ENCODE assay signal across 1 cellular context in the genomic region with DNA sequence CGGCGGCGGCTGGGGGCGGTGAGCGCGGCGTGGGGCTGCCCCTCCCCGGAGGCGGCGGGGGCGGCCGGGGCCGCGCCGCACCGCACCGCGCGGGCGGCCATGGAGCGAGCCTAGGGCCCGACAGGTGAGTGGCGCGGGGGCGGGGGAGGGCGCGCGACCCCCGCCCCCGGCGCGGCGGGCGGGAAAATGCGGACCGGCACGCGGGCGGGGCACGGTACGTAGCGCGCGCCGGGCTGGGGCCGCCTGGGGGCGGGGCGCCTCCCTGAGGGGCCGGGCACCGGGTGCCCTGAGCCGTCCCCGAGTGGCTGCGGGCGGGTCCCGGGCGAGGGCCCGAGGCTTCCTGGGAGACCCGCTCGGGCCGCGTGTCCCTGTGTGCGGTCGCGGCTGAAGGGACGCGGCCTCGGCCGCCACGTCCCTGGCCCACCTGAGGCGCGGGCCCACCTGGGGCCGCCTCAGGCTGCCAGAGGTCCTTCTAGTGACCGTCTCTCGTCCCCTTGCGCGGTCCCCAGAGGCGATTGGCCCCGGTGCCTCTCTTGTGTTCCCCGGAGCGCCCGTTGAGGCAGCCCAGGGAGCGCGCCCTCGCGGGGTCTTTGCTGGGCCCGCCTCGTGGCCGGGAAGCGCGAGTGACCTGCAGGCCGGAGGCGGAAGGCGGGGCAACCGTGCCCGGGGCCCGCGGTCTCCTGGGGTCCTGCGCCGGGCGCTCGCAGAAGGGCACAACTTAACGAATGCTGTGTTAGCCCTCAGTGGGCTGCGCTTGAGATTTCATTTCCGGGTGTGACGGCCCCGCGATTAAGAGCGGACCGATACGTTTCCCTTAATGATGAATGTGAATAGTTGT.
TF ChIP-seq lines count a peak whose summit lies in the region.

No MANE protein-coding gene starts in this region.

TF ChIP-seq in A549, 52 proteins besides CTCF, POLR2A, EP300 and RAD21 (continued from another document):
- TF ChIP-seq REST (IDR thresholded peaks at IDR 0.05) = no peak; the same call in 1 of the 2 replicates
- TF ChIP-seq TP53 (CRISPR knock-in tag; IDR thresholded peaks at IDR 0.05) = 0 out of 2 replicates have a peak, but pooled peaks have one; percentile 63
- peak; percentile 47; the same call in 1 of the 2 replicates for TF ChIP-seq GATA3 (IDR thresholded peaks at IDR 0.05; ENCODE audit: borderline replicate concordance)
- TF ChIP-seq MYC (IDR thresholded peaks at IDR 0.05; ENCODE audit: borderline replicate concordance, low read length) = peak; percentile 74; the same call in 1 of the 2 replicates
- TF ChIP-seq PHF8 (IDR thresholded peaks at IDR 0.05; ENCODE audit: borderline replicate concordance, low read depth) = peak; percentile 91
- TF ChIP-seq KDM1A (IDR thresholded peaks at IDR 0.05; ENCODE audit: low read depth) = no peak
- TF ChIP-seq, protein P1, sequence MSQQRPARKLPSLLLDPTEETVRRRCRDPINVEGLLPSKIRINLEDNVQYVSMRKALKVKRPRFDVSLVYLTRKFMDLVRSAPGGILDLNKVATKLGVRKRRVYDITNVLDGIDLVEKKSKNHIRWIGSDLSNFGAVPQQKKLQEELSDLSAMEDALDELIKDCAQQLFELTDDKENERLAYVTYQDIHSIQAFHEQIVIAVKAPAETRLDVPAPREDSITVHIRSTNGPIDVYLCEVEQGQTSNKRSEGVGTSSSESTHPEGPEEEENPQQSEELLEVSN (IDR thresholded peaks at IDR 0.05; ENCODE audit: borderline replicate concordance, low read depth) = peak; percentile 77
- TF ChIP-seq MAZ (IDR thresholded peaks at IDR 0.05; ENCODE audit: borderline replicate concordance, low read depth, low read length) = no peak
- TF ChIP-seq BHLHE40 (IDR thresholded peaks at IDR 0.05; ENCODE audit: low read depth, low read length) = no peak
- 0 out of 2 replicates have a peak, but pooled peaks have one; percentile 34 for TF ChIP-seq EHF (CRISPR knock-in tag; IDR thresholded peaks at IDR 0.05)
- no peak for TF ChIP-seq FOSL2 (IDR thresholded peaks at IDR 0.05)
- TF ChIP-seq FOSL2 (CRISPR knock-in tag; IDR thresholded peaks at IDR 0.05) = no peak
- TF ChIP-seq, protein P2, sequence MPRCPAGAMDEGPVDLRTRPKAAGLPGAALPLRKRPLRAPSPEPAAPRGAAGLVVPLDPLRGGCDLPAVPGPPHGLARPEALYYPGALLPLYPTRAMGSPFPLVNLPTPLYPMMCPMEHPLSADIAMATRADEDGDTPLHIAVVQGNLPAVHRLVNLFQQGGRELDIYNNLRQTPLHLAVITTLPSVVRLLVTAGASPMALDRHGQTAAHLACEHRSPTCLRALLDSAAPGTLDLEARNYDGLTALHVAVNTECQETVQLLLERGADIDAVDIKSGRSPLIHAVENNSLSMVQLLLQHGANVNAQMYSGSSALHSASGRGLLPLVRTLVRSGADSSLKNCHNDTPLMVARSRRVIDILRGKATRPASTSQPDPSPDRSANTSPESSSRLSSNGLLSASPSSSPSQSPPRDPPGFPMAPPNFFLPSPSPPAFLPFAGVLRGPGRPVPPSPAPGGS (IDR thresholded peaks at IDR 0.05) = 0 out of 3 replicates have a peak, but pooled peaks have one; percentile 53
- TF ChIP-seq, protein P3, sequence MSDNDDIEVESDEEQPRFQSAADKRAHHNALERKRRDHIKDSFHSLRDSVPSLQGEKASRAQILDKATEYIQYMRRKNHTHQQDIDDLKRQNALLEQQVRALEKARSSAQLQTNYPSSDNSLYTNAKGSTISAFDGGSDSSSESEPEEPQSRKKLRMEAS (IDR thresholded peaks at IDR 0.05) = peak; percentile 86; the same call in 1 of the 2 replicates
- peak; percentile 68; the same call in 1 of the 2 replicates for TF ChIP-seq TFCP2L1 (CRISPR knock-in tag; IDR thresholded peaks at IDR 0.05)
